14 cellular contexts compared by ENCODE assay signal in genomic region chr5:149853701-149854100, GRCh38.
"Had no signal": no experiment of that assay in that cellular context is flagged by ENCODE, and none has a peak within 500 bp of the region (broad histone marks: within the 10 kb centered on the region; RNA-seq: fewer than 3 reads in every experiment).

No MANE protein-coding gene starts in this region.

- H3K27me3 ChIP-seq: colonic mucosa, esophagus squamous epithelium, foreskin keratinocyte, heart left ventricle, left lung, neutrophil, upper lobe of left lung, uterus had no signal

- H3K27ac ChIP-seq: colonic mucosa, foreskin keratinocyte, neutrophil, psoas muscle, uterus had no signal

- H3K9me3 ChIP-seq: colonic mucosa, esophagus squamous epithelium, heart left ventricle, left lung, lower lobe of right lung, neutrophil, psoas muscle, upper lobe of left lung, uterus had no signal

- H3K27ac Mint-ChIP-seq: memory B cell, mesothelial cell of epicardium had no signal

- H3K4me3 Mint-ChIP-seq: memory B cell, mesothelial cell of epicardium, naive B cell had no signal

- DNase-seq: esophagus squamous epithelium, foreskin keratinocyte had no signal

- H3K36me3 Mint-ChIP-seq: mesothelial cell of epicardium had no signal

- H3K4me1 ChIP-seq: uterus had no signal

- H3K27me3 Mint-ChIP-seq: memory B cell, naive B cell had no signal

- H3K36me3 ChIP-seq: colonic mucosa, neutrophil, upper lobe of left lung, uterus had no signal

- H3K4me3 ChIP-seq: colonic mucosa, esophagus squamous epithelium, heart left ventricle, left lung, lower lobe of right lung, psoas muscle, skin epidermis, upper lobe of left lung, uterus had no signal

- H3K4me1 Mint-ChIP-seq: memory B cell, naive B cell had no signal

- H3K9me3 Mint-ChIP-seq: memory B cell, mesothelial cell of epicardium, naive B cell had no signal
